In genomic region chr2:189425676-189426075, GRCh38 we compare ENCODE assay signal across 26 cellular contexts.
"Had no signal": no experiment of that assay in that cellular context is flagged by ENCODE, and none has a peak within 500 bp of the region (broad histone marks: within the 10 kb centered on the region; RNA-seq: fewer than 3 reads in every experiment).

No MANE protein-coding gene starts in this region.

- H3K27ac Mint-ChIP-seq: activated B cell treated with CpG ODN at 0.5 μM for 24 hours; activated CD4-positive, alpha-beta memory T cell treated with anti-CD3 and anti-CD28 coated beads, Interleukin-2, amount 10 ng/mL, durations not matched to agents 7 days and 5 days; activated naive CD4-positive, alpha-beta T cell treated with anti-CD3 and anti-CD28 coated beads, Interleukin-2, amount 10 ng/mL, durations not matched to agents 7 days and 5 days; activated naive CD8-positive, alpha-beta T cell treated with anti-CD3 and anti-CD28 coated beads for 36 hours; activated T-cell treated with anti-CD3 and anti-CD28 coated beads, Interleukin-2, amount 50 U/mL, for 72 hours; activated T-helper 2 cell treated with anti-CD3 and anti-CD28 coated beads, Interferon-gamma antibody, Interleukin-2, Interleukin-4, amounts not matched to agents 10 μg/mL and 5 μg/mL and 100 μg/mL, durations not matched to agents 14 hours and 24 hours and 36 hours had no signal

- H3K9me3 ChIP-seq: Peyer's patch, SJSA1 had no signal

- H3K9ac ChIP-seq: KMS-11 had no signal

- H3K27me3 ChIP-seq: Peyer's patch, SJSA1 had no signal

- DNase-seq: activated B cell treated with CpG ODN at 0.5 μM for 24 hours; activated CD4-positive, alpha-beta memory T cell treated with anti-CD3 and anti-CD28 coated beads, Interleukin-2, amount 10 ng/mL, durations not matched to agents 7 days and 5 days; activated CD4-positive, alpha-beta T cell treated with anti-CD3 and anti-CD28 coated beads for 1 hour; activated CD4-positive, alpha-beta T cell treated with anti-CD3 and anti-CD28 coated beads, Interleukin-2, amount 50 U/mL, for 1 hour; activated gamma-delta T cell treated with Interleukin-2 at 50 U/mL for 16 hours; activated naive CD4-positive, alpha-beta T cell treated with anti-CD3 and anti-CD28 coated beads, Interleukin-2, amount 10 ng/mL, durations not matched to agents 7 days and 5 days; activated naive CD8-positive, alpha-beta T cell treated with anti-CD3 and anti-CD28 coated beads for 36 hours; activated T-cell treated with anti-CD3 and anti-CD28 coated beads, Interleukin-2, amount 50 U/mL, for 72 hours; anterior cingulate cortex; caudate nucleus; NCI-H1105 treated with DMSO at 0.1 percent for 48 hours; NCI-H1436 treated with DMSO at 0.1 percent for 48 hours; NCI-H187; NCI-H2081; NCI-H510A treated with DMSO at 0.1 percent for 48 hours; NCI-H69; NK-92 treated with Interleukin-12 subunit alpha and Interleukin-12 subunit beta, amount 100 ng/mL, for 24 hours; Peyer's patch; Right ventricle myocardium superior; T-helper 2 cell; T1000 had no signal

- FAIRE-seq: TTC549 had no signal

- H3K9me3 Mint-ChIP-seq: activated B cell treated with CpG ODN at 0.5 μM for 24 hours; activated CD4-positive, alpha-beta memory T cell treated with anti-CD3 and anti-CD28 coated beads, Interleukin-2, amount 10 ng/mL, durations not matched to agents 7 days and 5 days; activated naive CD4-positive, alpha-beta T cell treated with anti-CD3 and anti-CD28 coated beads, Interleukin-2, amount 10 ng/mL, durations not matched to agents 7 days and 5 days; activated naive CD8-positive, alpha-beta T cell treated with anti-CD3 and anti-CD28 coated beads for 36 hours; activated T-helper 2 cell treated with anti-CD3 and anti-CD28 coated beads, Interferon-gamma antibody, Interleukin-2, Interleukin-4, amounts not matched to agents 10 μg/mL and 5 μg/mL and 100 μg/mL, durations not matched to agents 14 hours and 24 hours and 36 hours had no signal

- H3K4me1 Mint-ChIP-seq: activated B cell treated with CpG ODN at 0.5 μM for 24 hours; activated CD4-positive, alpha-beta memory T cell treated with anti-CD3 and anti-CD28 coated beads, Interleukin-2, amount 10 ng/mL, durations not matched to agents 7 days and 5 days; activated naive CD8-positive, alpha-beta T cell treated with anti-CD3 and anti-CD28 coated beads for 36 hours had no signal

- H3K27me3 Mint-ChIP-seq: activated B cell treated with CpG ODN at 0.5 μM for 24 hours; activated CD4-positive, alpha-beta memory T cell treated with anti-CD3 and anti-CD28 coated beads, Interleukin-2, amount 10 ng/mL, durations not matched to agents 7 days and 5 days; activated naive CD4-positive, alpha-beta T cell treated with anti-CD3 and anti-CD28 coated beads, Interleukin-2, amount 10 ng/mL, durations not matched to agents 7 days and 5 days had no signal

- H3K4me1 ChIP-seq: Peyer's patch had no signal

- H3K4me3 ChIP-seq: Peyer's patch, SJSA1 had no signal

- H3K4me2 ChIP-seq: KMS-11 had no signal

- H3K27ac ChIP-seq: KMS-11, Peyer's patch, RWPE1, SJSA1 had no signal

- ATAC-seq: activated T-cell treated with anti-CD3 and anti-CD28 coated beads, Interleukin-2, amount 50 U/mL, for 72 hours had no signal

- H3K4me3 Mint-ChIP-seq: activated B cell treated with CpG ODN at 0.5 μM for 24 hours; activated CD4-positive, alpha-beta memory T cell treated with anti-CD3 and anti-CD28 coated beads, Interleukin-2, amount 10 ng/mL, durations not matched to agents 7 days and 5 days; activated naive CD4-positive, alpha-beta T cell treated with anti-CD3 and anti-CD28 coated beads, Interleukin-2, amount 10 ng/mL, durations not matched to agents 7 days and 5 days; activated naive CD8-positive, alpha-beta T cell treated with anti-CD3 and anti-CD28 coated beads for 36 hours; activated T-cell treated with anti-CD3 and anti-CD28 coated beads, Interleukin-2, amount 50 U/mL, for 72 hours had no signal

- H3K36me3 ChIP-seq: Peyer's patch, SJSA1 had no signal

- H3K36me3 Mint-ChIP-seq: activated naive CD4-positive, alpha-beta T cell treated with anti-CD3 and anti-CD28 coated beads, Interleukin-2, amount 10 ng/mL, durations not matched to agents 7 days and 5 days had no signal
